In genomic region chr1:118979754-118980270, GRCh38 we compare ENCODE assay signal across 14 cellular contexts. TPM values are rescaled to one million over a fixed set of nuclear protein-coding genes. Genes with fewer than 3 reads are reported as not detected.
DNase-seq lines count a peak whose midpoint lies in the region; ATAC-seq and TF ChIP-seq lines count a peak whose summit lies in the region.
"Had no signal": no experiment of that assay in that cellular context is flagged by ENCODE, and none has a peak within 500 bp of the region (broad histone marks: within the 10 kb centered on the region; RNA-seq: fewer than 3 reads in every experiment).

No MANE protein-coding gene starts in this region.

- no peak overlapping the region for H3K4ac ChIP-seq in mesendoderm (ENCODE audit: low read depth, low read length)

- no peak for TF ChIP-seq POLR2A in heart left ventricle (IDR thresholded peaks at IDR 0.05)

- peak in 1 of 8 donors; percentile 33 for ATAC-seq in heart right ventricle
- no peak for ATAC-seq in heart left ventricle
- ATAC-seq: activated CD8-positive, alpha-beta T cell treated with anti-CD3 and anti-CD28 coated beads for 36 hours had no signal

- TF ChIP-seq CTCF in heart right ventricle (IDR thresholded peaks at IDR 0.05) = no peak
- TF ChIP-seq CTCF in heart left ventricle (IDR thresholded peaks at IDR 0.05) = no peak
- no peak for TF ChIP-seq CTCF in coronary artery (IDR thresholded peaks at IDR 0.05)
- TF ChIP-seq CTCF in type B pancreatic cell (conservative IDR thresholded peaks at IDR 0.05) = no peak

- peaks cover 100% of the 10 kb centered on the region for H3K27me3 Mint-ChIP-seq in type B pancreatic cell

- peaks cover 12% of the 10 kb centered on the region for H3K36me3 Mint-ChIP-seq in type B pancreatic cell

- H3K79me2 ChIP-seq in mesendoderm (ENCODE audit: control insufficient read depth, insufficient read depth, low read length) = no peaks in the 10 kb centered on the region

- H3K36me3 ChIP-seq in heart right ventricle (no peaks in the 10 kb centered on the region), heart left ventricle (no peaks in the 10 kb centered on the region), mesendoderm (ENCODE audit: control insufficient read depth, insufficient read depth, low read length) (no peaks in the 10 kb centered on the region)
- H3K36me3 ChIP-seq: thyroid gland had no signal

- H3K9ac ChIP-seq in mesendoderm (ENCODE audit: low read length) = peak overlapping the region; percentile 5

- no peak overlapping the region for H3K56ac ChIP-seq in mesendoderm (ENCODE audit: low read length)

- no peak overlapping the region for H3K23ac ChIP-seq in mesendoderm (ENCODE audit: low read length)

- peaks cover 6% of the 10 kb centered on the region for H3K4me1 Mint-ChIP-seq in type B pancreatic cell (ENCODE audit: unreplicated experiment)

- H3K4me3 ChIP-seq in heart right ventricle = peak overlapping the region in 6 of 10 donors; percentile 4 to 24 (median 19)
- H3K4me3 ChIP-seq in heart left ventricle = peak overlapping the region in 6 of 12 donors; percentile 1 to 36 (median 10)
- H3K4me3 ChIP-seq in coronary artery = peak overlapping the region; percentile 52
- no peak overlapping the region for H3K4me3 ChIP-seq in mesendoderm (ENCODE audit: low read length)
- H3K4me3 ChIP-seq: thyroid gland had no signal

- H2BK5ac ChIP-seq in mesendoderm (ENCODE audit: low read length) = no peak overlapping the region

- intact Hi-C loops in heart right ventricle (cut with DNase I) = no loop called here
- intact Hi-C loops in heart left ventricle (cut with DNase I) = loop anchor here in 1 of 10 donors (10.0 kb wide), 1 partner anchor 155 kb away; no protein-coding TSS in a partner anchor

- H4K5ac ChIP-seq in mesendoderm (ENCODE audit: low read length) = no peak overlapping the region

- H3K9me3 ChIP-seq in heart right ventricle (no peaks in the 10 kb centered on the region), heart left ventricle (no peaks in the 10 kb centered on the region)
- H3K9me3 ChIP-seq: thyroid gland had no signal

- H4K8ac ChIP-seq in mesendoderm (ENCODE audit: low read depth, low read length) = no peak overlapping the region

- H3K4me1 ChIP-seq in heart right ventricle (peaks cover 0 to 28% (median 18%) of the 10 kb centered on the region in 9 donors), heart left ventricle (peaks cover 0 to 22% (median 8%) of the 10 kb centered on the region in 12 donors), mesendoderm (ENCODE audit: control insufficient read depth, low read depth, low read length) (no peaks in the 10 kb centered on the region)

- H3K27me3 ChIP-seq in heart right ventricle (peaks cover 0 to 100% (median 99%) of the 10 kb centered on the region in 7 donors), heart left ventricle (peaks cover 34 to 98% (median 80%) of the 10 kb centered on the region in 9 donors), mesendoderm (ENCODE audit: insufficient read depth, low read length, poor library complexity) (peaks cover 60% of the 10 kb centered on the region)

- H3K18ac ChIP-seq in mesendoderm (ENCODE audit: low read length) = no peak overlapping the region

- DNase-seq in heart right ventricle (no peak), heart left ventricle (no peak), coronary artery (ENCODE audit: low spot score) (no peak), mesendoderm (peak; percentile 39), type B pancreatic cell (ENCODE audit: extremely low spot score, unreplicated experiment) (no peak), NCI-H2029 (lab: John Stamatoyannopoulos, UW) (no peak), KG1 (lab: John Stamatoyannopoulos, UW) (no peak)
- no peak for DNase-seq in activated CD4-positive, alpha-beta T cell treated with anti-CD3 and anti-CD28 coated beads for 1 hour
- DNase-seq: ACHN; activated CD8-positive, alpha-beta T cell treated with anti-CD3 and anti-CD28 coated beads for 36 hours; activated naive CD4-positive, alpha-beta T cell treated with Interleukin-2 at 50 U/mL for 16 hours; DMS53; HFFc6; thyroid gland had no signal

- no peak overlapping the region for H2AK5ac ChIP-seq in mesendoderm (ENCODE audit: low read length)

- H3K27ac Mint-ChIP-seq in type B pancreatic cell = peak overlapping the region; percentile 40
- H3K27ac Mint-ChIP-seq: activated CD8-positive, alpha-beta T cell treated with anti-CD3 and anti-CD28 coated beads for 36 hours; HFFc6 had no signal

- no peaks in the 10 kb centered on the region for H3K79me1 ChIP-seq in mesendoderm (ENCODE audit: low read length)

- peak overlapping the region; percentile 17 for H3K4me2 ChIP-seq in mesendoderm (ENCODE audit: low read length)

- H2BK15ac ChIP-seq in mesendoderm (replicated peaks; ENCODE audit: low read depth) = no peak overlapping the region

- H2BK120ac ChIP-seq in mesendoderm (ENCODE audit: low read depth, low read length) = no peak overlapping the region

- H3K9me3 Mint-ChIP-seq in type B pancreatic cell = no peaks in the 10 kb centered on the region

- H3K4me3 Mint-ChIP-seq in type B pancreatic cell = peak overlapping the region; percentile 84
- H3K4me3 Mint-ChIP-seq: activated CD8-positive, alpha-beta T cell treated with anti-CD3 and anti-CD28 coated beads for 36 hours; HFFc6 had no signal

- H3K27ac ChIP-seq in heart right ventricle (no peak overlapping the region), heart left ventricle (no peak overlapping the region), coronary artery (no peak overlapping the region), mesendoderm (ENCODE audit: low read depth, low read length) (no peak overlapping the region)
- H3K27ac ChIP-seq: thyroid gland had no signal

- 9% methylated on average over 51 of the region's 51 CpGs for WGBS in heart right ventricle, 2 donors
- 5 to 16% (median 11%) methylated on average over 34 to 51 of the region's 51 CpGs for WGBS in heart left ventricle, 4 donors
- no CpG with 5 or more reads among the region's 51 CpGs for WGBS in mesendoderm (ENCODE audit: extremely low coverage, insufficient coverage, low lambda C conversion rate)

RNA-seq across cellular contexts. Expression of gene TBX15, which starts 8.3 kb away (rescaled TPM):
- total RNA-seq in heart right ventricle (1 to 10 TPM in 2 of 10 donors, under 1 TPM in 8; 0.18 to 1.1 (median 0.50) TPM), heart left ventricle (1 to 10 TPM in 2 of 9 donors, under 1 TPM in 7; 0.19 to 1.8 (median 0.63) TPM), type B pancreatic cell (ENCODE audit: low replicate concordance) (0.19 and 8.5 TPM in 2 replicates)
- polyA plus RNA-seq in heart right ventricle (under 1 TPM; 0.44 to 0.45 TPM), heart left ventricle (under 1 TPM; 0.23 to 0.69 TPM)
- 0.14 TPM for polyA plus RNA-seq in mesendoderm (2013, experiment 1 of 2)
- 0.14 TPM for polyA plus RNA-seq in mesendoderm (2013, experiment 2 of 2)
- total RNA-seq: activated CD8-positive, alpha-beta T cell treated with anti-CD3 and anti-CD28 coated beads for 36 hours had no signal
